ENCODE assay signal across 1 cellular context in the genomic region with DNA sequence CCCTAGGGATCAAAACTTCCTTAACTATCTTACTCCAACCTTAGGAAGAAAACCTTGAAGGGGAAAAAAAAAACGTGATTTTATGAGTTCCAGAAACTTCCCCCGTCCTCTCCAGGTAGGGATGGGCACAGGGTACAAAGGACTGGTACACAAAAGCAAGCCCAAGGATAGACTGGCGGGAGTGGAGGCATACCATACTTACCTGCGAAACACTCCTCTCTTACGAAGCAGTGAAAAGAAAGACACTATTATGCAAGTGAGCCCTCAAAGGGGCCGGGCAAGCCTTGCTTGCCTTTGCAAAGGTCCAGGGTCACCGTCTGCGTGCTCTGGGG.
TF ChIP-seq lines count a peak whose summit lies in the region.

No MANE protein-coding gene starts in this region.

TF ChIP-seq in HepG2, 621 proteins besides CTCF, POLR2A, EP300 and RAD21 (continued from another document):
- no peak for TF ChIP-seq MTA1 (CRISPR knock-in tag; IDR thresholded peaks at IDR 0.05; ENCODE audit: borderline replicate concordance)
- TF ChIP-seq, protein P1, sequence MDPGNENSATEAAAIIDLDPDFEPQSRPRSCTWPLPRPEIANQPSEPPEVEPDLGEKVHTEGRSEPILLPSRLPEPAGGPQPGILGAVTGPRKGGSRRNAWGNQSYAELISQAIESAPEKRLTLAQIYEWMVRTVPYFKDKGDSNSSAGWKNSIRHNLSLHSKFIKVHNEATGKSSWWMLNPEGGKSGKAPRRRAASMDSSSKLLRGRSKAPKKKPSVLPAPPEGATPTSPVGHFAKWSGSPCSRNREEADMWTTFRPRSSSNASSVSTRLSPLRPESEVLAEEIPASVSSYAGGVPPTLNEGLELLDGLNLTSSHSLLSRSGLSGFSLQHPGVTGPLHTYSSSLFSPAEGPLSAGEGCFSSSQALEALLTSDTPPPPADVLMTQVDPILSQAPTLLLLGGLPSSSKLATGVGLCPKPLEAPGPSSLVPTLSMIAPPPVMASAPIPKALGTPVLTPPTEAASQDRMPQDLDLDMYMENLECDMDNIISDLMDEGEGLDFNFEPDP (CRISPR knock-in tag; conservative IDR thresholded peaks at IDR 0.05), result no peak
- no peak for TF ChIP-seq ZNF232 (CRISPR knock-in tag; IDR thresholded peaks at IDR 0.05; ENCODE audit: borderline replicate concordance)
- no peak for TF ChIP-seq SOX6 (IDR thresholded peaks at IDR 0.05)
- no peak for TF ChIP-seq SOX6 (CRISPR knock-in tag; IDR thresholded peaks at IDR 0.05)
- TF ChIP-seq ZNF329 (CRISPR knock-in tag; IDR thresholded peaks at IDR 0.05; ENCODE audit: low read depth), result no peak
- no peak for TF ChIP-seq NR2F2 (IDR thresholded peaks at IDR 0.05; ENCODE audit: borderline replicate concordance, low read depth)
- TF ChIP-seq RELA (CRISPR knock-in tag; IDR thresholded peaks at IDR 0.05), result no peak
- no peak for TF ChIP-seq WIZ (CRISPR knock-in tag; IDR thresholded peaks at IDR 0.05)
- no peak for TF ChIP-seq CEBPB (IDR thresholded peaks at IDR 0.05; ENCODE audit: borderline replicate concordance, low read depth, low read length)
- no peak for TF ChIP-seq ZNF431 (CRISPR knock-in tag; IDR thresholded peaks at IDR 0.05; ENCODE audit: borderline replicate concordance, low read depth)
- no peak for TF ChIP-seq CENPT (CRISPR knock-in tag; IDR thresholded peaks at IDR 0.05; ENCODE audit: low read depth)
- TF ChIP-seq ISL2 (CRISPR knock-in tag; IDR thresholded peaks at IDR 0.05), result no peak
- 0 out of 2 replicates have a peak, but pooled peaks have one; percentile 1 for TF ChIP-seq THAP11 (CRISPR knock-in tag; IDR thresholded peaks at IDR 0.05)
- no peak for TF ChIP-seq ZFP1 (CRISPR knock-in tag; IDR thresholded peaks at IDR 0.05)
- TF ChIP-seq POGZ (CRISPR knock-in tag; IDR thresholded peaks at IDR 0.05), result no peak
- 0 out of 2 replicates have a peak, but pooled peaks have one; percentile 22 for TF ChIP-seq CEBPG (CRISPR knock-in tag; IDR thresholded peaks at IDR 0.05)
- TF ChIP-seq RFXANK (CRISPR knock-in tag; IDR thresholded peaks at IDR 0.05), result no peak
- TF ChIP-seq NR2F6 (IDR thresholded peaks at IDR 0.05), result peak; percentile 19; the same call in 1 of the 2 replicates
- no peak for TF ChIP-seq NR2F6 (CRISPR knock-in tag; IDR thresholded peaks at IDR 0.05)
- TF ChIP-seq ADNP (CRISPR knock-in tag; IDR thresholded peaks at IDR 0.05), result no peak
- TF ChIP-seq, protein P2, sequence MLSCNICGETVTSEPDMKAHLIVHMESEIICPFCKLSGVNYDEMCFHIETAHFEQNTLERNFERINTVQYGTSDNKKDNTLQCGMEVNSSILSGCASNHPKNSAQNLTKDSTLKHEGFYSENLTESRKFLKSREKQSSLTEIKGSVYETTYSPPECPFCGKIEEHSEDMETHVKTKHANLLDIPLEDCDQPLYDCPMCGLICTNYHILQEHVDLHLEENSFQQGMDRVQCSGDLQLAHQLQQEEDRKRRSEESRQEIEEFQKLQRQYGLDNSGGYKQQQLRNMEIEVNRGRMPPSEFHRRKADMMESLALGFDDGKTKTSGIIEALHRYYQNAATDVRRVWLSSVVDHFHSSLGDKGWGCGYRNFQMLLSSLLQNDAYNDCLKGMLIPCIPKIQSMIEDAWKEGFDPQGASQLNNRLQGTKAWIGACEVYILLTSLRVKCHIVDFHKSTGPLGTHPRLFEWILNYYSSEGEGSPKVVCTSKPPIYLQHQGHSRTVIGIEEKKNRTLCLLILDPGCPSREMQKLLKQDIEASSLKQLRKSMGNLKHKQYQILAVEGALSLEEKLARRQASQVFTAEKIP (CRISPR knock-in tag; IDR thresholded peaks at IDR 0.05; ENCODE audit: borderline replicate concordance), result no peak
- TF ChIP-seq ZNF605 (CRISPR knock-in tag; IDR thresholded peaks at IDR 0.05), result no peak
- 0 out of 2 replicates have a peak, but pooled peaks have one; percentile 33 for TF ChIP-seq HNF4A (CRISPR knock-in tag; IDR thresholded peaks at IDR 0.05)
